ENCODE assay signal across 8 cellular contexts in the genomic region with DNA sequence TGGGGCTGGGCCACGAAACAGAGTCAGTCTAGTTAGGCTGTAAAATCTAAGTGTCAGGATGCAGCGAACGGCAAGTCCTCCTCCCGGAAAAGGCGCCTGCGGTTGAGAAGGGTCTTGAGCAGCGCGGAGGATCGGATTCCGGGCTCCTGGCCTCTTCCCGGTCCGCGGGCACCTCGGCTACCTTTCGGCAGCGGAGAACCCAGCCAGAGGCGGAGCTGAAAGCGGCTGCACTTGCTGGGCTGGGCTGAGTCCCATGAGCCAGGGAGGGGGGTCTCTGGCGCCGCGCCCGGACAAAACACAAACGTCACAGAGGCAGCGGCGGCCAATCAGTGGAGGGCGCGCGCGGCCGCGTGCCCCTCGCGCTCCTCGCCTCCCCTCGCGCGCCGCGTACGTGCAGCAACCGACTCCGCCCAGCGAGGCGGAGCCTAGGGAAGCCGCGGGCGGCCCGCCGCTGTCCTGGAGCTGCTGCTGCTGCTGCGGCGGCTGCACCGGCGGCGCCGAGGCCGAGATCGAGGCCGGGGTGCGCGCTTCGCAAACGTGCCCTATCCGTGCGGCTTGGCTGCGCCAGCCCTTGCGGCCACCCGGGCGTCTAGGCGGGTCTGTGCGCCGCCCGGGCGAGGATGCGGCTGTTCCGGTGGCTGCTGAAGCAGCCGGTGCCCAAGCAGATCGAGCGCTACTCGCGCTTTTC. TPM values are rescaled to one million over a fixed set of nuclear protein-coding genes. Genes with fewer than 3 reads are reported as not detected.
DNase-seq lines count a peak whose midpoint lies in the region; ATAC-seq and TF ChIP-seq lines count a peak whose summit lies in the region.

A gene (plus strand): TSS at position 451 of the 688 bp plus-strand sequence. CDS start 170 bp downstream, at position 621.

- H3K4me1 ChIP-seq in psoas muscle = no peaks in the 10 kb centered on the region
- H3K4me1 ChIP-seq in urinary bladder (ENCODE audit: insufficient read depth) = no peaks in the 10 kb centered on the region

- intact Hi-C loops in T-helper 1 cell treated with Interleukin-12 subunit alpha and Interleukin-12 subunit beta and Interleukin-4 antibody, amounts not matched to agents 30 ng/mL and 1 ng/mL, for 36 hours (cut with micrococcal nuclease) = loop anchor here (1.0 to 5.0 kb wide), 5 partner anchors 14 to 182 kb away; a partner anchor contains a TSS
- intact Hi-C loops in left ventricle myocardium superior (cut with micrococcal nuclease) (no loop called here), psoas muscle (cut with DNase I) (no loop called here)

- peak within 1 kb of the TSS; percentile 76 for H3K4me3 ChIP-seq in psoas muscle
- peak within 1 kb of the TSS; percentile 68 for H3K4me3 ChIP-seq in urinary bladder (ENCODE audit: low read depth, low read length)

- H3K27ac ChIP-seq in psoas muscle (peak within 1 kb of the TSS; percentile 68), urinary bladder (ENCODE audit: low read depth) (peak within 1 kb of the TSS; percentile 74)

- DNase-seq in NCI-H146 treated with DMSO at 0.1 percent for 48 hours (lab: John Stamatoyannopoulos, UW; ENCODE audit: unreplicated experiment) (peak; percentile 71), amniotic stem cell (lab: John Stamatoyannopoulos, UW) (peak; percentile 39), left ventricle myocardium superior (peak; percentile 95), psoas muscle (peak; percentile 88 to 92)

- no peaks in the 10 kb centered on the region for H3K27me3 ChIP-seq in psoas muscle (ENCODE audit: insufficient read depth in 3 of 3, low read length in 2 of 3)

- WGBS in psoas muscle, 3 donors = 0 to 35% (median 0%) methylated on average over 22 to 80 of the region's 80 CpGs
- under 1% methylated on average over 80 of the region's 80 CpGs for WGBS in urinary bladder

- ATAC-seq in HG02884 (IDR thresholded peaks at IDR 0.05; ENCODE audit: unreplicated experiment) = peak; percentile 90
- peak; percentile 100 for ATAC-seq in left ventricle myocardium superior
- peak; percentile 96 to 100 (median 99) for ATAC-seq in psoas muscle

- TF ChIP-seq CTCF in psoas muscle (IDR thresholded peaks at IDR 0.05) = no peak

- no peaks in the 10 kb centered on the region for H3K36me3 ChIP-seq in psoas muscle (ENCODE audit: insufficient read depth in 1 of 2, low read depth in 1 of 2)
- H3K36me3 ChIP-seq in urinary bladder (ENCODE audit: insufficient read depth) = no peaks in the 10 kb centered on the region

- no peaks in the 10 kb centered on the region for H3K9me3 ChIP-seq in psoas muscle

- peak; percentile 75 for TF ChIP-seq POLR2A in GM15510 (IDR thresholded peaks at IDR 0.05; ENCODE audit: borderline replicate concordance, extremely low read depth, insufficient read length)

RNA-seq across cellular contexts. Expression of the gene that starts here (rescaled TPM):
- 24.7 and 27.4 TPM in 2 replicates for total RNA-seq in T-helper 1 cell treated with Interleukin-12 subunit alpha and Interleukin-12 subunit beta and Interleukin-4 antibody, amounts not matched to agents 30 ng/mL and 1 ng/mL, for 36 hours
- 7.9 TPM for total RNA-seq in left ventricle myocardium superior
- total RNA-seq in psoas muscle = 1 to 10 TPM; 1.7 to 3.2 (median 2.3) TPM
- 1 to 10 TPM in 1 of 3 donors, under 1 TPM in 2; 0.45 to 1.3 (median 0.61) TPM for polyA plus RNA-seq in psoas muscle
- 21.5 TPM for total RNA-seq in urinary bladder
- polyA plus RNA-seq in urinary bladder = 8.4 TPM

Comparison
In these comparisons a context has a peak if more than half of its experiments do, and no peak if none do; other contexts are left out.
1. Peak in every context shown above with its lines: DNase-seq, ATAC-seq, H3K4me3 ChIP-seq and H3K27ac ChIP-seq.
2. DNase-seq: peak in every context shown above with its lines; median percentile 95 in left ventricle myocardium superior; 90 in psoas muscle; 71 in NCI-H146 treated with DMSO at 0.1 percent for 48 hours; 39 in amniotic stem cell.